Comparison of ENCODE assay signal across 24 cellular contexts in the genomic region with DNA sequence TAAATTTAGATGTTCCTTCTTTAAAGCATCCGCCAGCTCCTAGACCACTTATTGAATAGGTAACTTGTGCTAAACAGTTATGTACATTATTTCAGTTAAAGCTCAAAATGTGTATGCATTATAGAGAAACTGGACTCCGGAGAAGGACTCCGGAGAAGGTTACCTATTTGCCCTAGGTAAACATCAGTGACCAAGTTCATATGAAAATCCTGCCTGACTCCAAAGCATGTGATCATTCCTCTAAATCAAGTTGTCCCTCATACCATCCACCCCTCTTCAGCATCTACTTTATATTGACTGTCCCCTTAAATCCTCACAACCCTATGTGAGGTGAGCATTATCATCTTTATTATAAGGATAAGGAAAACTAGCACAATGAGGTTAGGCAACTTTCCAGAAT.
DNase-seq lines count a peak whose midpoint lies in the region; ATAC-seq, FAIRE-seq and TF ChIP-seq lines count a peak whose summit lies in the region.
"Had no signal": no experiment of that assay in that cellular context is flagged by ENCODE, and none has a peak within 500 bp of the region (broad histone marks: within the 10 kb centered on the region; RNA-seq: fewer than 3 reads in every experiment).

No MANE protein-coding gene starts in this region.

- H3K9me3 ChIP-seq in T-helper 17 cell (ENCODE audit: control insufficient read depth, low read length, poor library complexity, severe bottlenecking), result no peaks in the 10 kb centered on the region
- no peaks in the 10 kb centered on the region for H3K9me3 ChIP-seq in HepG2 (ENCODE audit: low read length)
- no peaks in the 10 kb centered on the region for H3K9me3 ChIP-seq in kidney (ENCODE audit: control insufficient read depth in 1 of 2, low read length in 2 of 2)
- H3K9me3 ChIP-seq: Caco-2 had no signal

- no peak for TF ChIP-seq POLR2A in HepG2 (IDR thresholded peaks at IDR 0.05; ENCODE audit: insufficient read depth in 1 of 2, low read depth in 2 of 2, low read length in 2 of 2)

- no peaks in the 10 kb centered on the region for H3K36me3 ChIP-seq in HepG2 (replicated peaks in 1 of 2; ENCODE audit: control insufficient read depth in 1 of 2, insufficient read depth in 2 of 2, low read length in 2 of 2)
- H3K36me3 ChIP-seq in kidney (ENCODE audit: control insufficient read depth in 1 of 2, insufficient read depth in 2 of 2, low read length in 2 of 2), result no peaks in the 10 kb centered on the region
- no peaks in the 10 kb centered on the region for H3K36me3 ChIP-seq in brain microvascular endothelial cell (replicated peaks)

- H3K4me2 ChIP-seq in HepG2 (ENCODE audit: low read depth, low read length), result no peak overlapping the region; the same call in 1 of the 2 replicates
- H3K4me2 ChIP-seq: BLaER1 had no signal

- ATAC-seq in activated CD4-positive, alpha-beta T cell treated with anti-CD3 and anti-CD28 coated beads for 36 hours, result no peak
- ATAC-seq in T-helper 17 cell (no peak), HepG2 (no peak), HG03108 (IDR thresholded peaks at IDR 0.05; ENCODE audit: unreplicated experiment) (no peak)
- ATAC-seq: CD8-positive, alpha-beta T cell; GM12878 had no signal

- peaks cover 5% of the 10 kb centered on the region; the same call in 1 of the 2 replicates for H4K20me1 ChIP-seq in HepG2 (ENCODE audit: insufficient read depth, low read length)

- peaks cover 2% of the 10 kb centered on the region for H3K36me3 Mint-ChIP-seq in activated CD4-positive, alpha-beta T cell treated with anti-CD3 and anti-CD28 coated beads for 36 hours (ENCODE audit: low read depth)
- no peaks in the 10 kb centered on the region for H3K36me3 Mint-ChIP-seq in T-helper 17 cell (ENCODE audit: low read depth)
- H3K36me3 Mint-ChIP-seq: CD4-positive, CD25-positive, alpha-beta regulatory T cell had no signal

- no peak for DNase-seq in activated CD4-positive, alpha-beta T cell treated with anti-CD3 and anti-CD28 coated beads for 36 hours
- no peak for DNase-seq in activated CD4-positive, alpha-beta T cell treated with anti-CD3 and anti-CD28 coated beads, Interleukin-2, amount 50 U/mL, for 4 hours
- DNase-seq in T-helper 17 cell, result no peak
- DNase-seq in HepG2 (ENCODE audit: low spot score), result no peak
- DNase-seq in kidney, result no peak
- no peak for DNase-seq in brain microvascular endothelial cell
- DNase-seq: Caco-2; CD4-positive, CD25-positive, alpha-beta regulatory T cell; CD8-positive, alpha-beta T cell; DMS153; DND-41; EL; GDM1; GM23248; H7; HCEC 1CT had no signal

- H3K79me2 ChIP-seq in HepG2 (ENCODE audit: insufficient read depth, low read length), result peaks cover 23% of the 10 kb centered on the region

- intact Hi-C loops in activated CD4-positive, alpha-beta T cell treated with anti-CD3 and anti-CD28 coated beads for 36 hours (cut with DNase I, micrococcal nuclease), result no loop called here
- intact Hi-C loops in HepG2 (cut with micrococcal nuclease; ENCODE audit: unreplicated experiment), result loop anchor here (1.0 kb wide), 1 partner anchor 63 kb away; no protein-coding TSS in a partner anchor
- intact Hi-C loops in kidney (cut with DNase I), result no loop called here

- no TSS peak for BruUV-seq in HepG2 (replicated peaks; lab: Mats Ljungman, UMichigan)

- H3K4me1 ChIP-seq in HepG2 (ENCODE audit: insufficient read depth, low read length), result peaks cover 31% of the 10 kb centered on the region
- H3K4me1 ChIP-seq in kidney (ENCODE audit: control insufficient read depth in 1 of 2, insufficient read depth in 1 of 2, low read depth in 1 of 2, low read length in 2 of 2), result peaks cover 10% of the 10 kb centered on the region in 2 donors
- H3K4me1 ChIP-seq: Caco-2 had no signal

- FAIRE-seq in HepG2 (lab: Jason Lieb, UNC), result peak; percentile 8
- FAIRE-seq in kidney (lab: Jason Lieb, UNC), result no peak
- FAIRE-seq: A204.1, GM12878, H1 had no signal

- H3K27me3 Mint-ChIP-seq in activated CD4-positive, alpha-beta T cell treated with anti-CD3 and anti-CD28 coated beads for 36 hours, result no peaks in the 10 kb centered on the region
- no peaks in the 10 kb centered on the region for H3K27me3 Mint-ChIP-seq in T-helper 17 cell
- H3K27me3 Mint-ChIP-seq: B cell; CD4-positive, CD25-positive, alpha-beta regulatory T cell had no signal

- H3K4me3 Mint-ChIP-seq in activated CD4-positive, alpha-beta T cell treated with anti-CD3 and anti-CD28 coated beads for 36 hours, result no peak overlapping the region
- no peak overlapping the region for H3K4me3 Mint-ChIP-seq in T-helper 17 cell
- H3K4me3 Mint-ChIP-seq: B cell; CD4-positive, CD25-positive, alpha-beta regulatory T cell; CD8-positive, alpha-beta T cell had no signal

- no peaks in the 10 kb centered on the region for H3K9me3 Mint-ChIP-seq in activated CD4-positive, alpha-beta T cell treated with anti-CD3 and anti-CD28 coated beads for 36 hours (ENCODE audit: low read depth)
- H3K9me3 Mint-ChIP-seq: CD4-positive, CD25-positive, alpha-beta regulatory T cell; CD8-positive, alpha-beta T cell had no signal

- POLR2A ChIA-PET in activated CD4-positive, alpha-beta T cell treated with anti-CD3 and anti-CD28 coated beads for 36 hours (lab: Charles Lee), result no interaction called here
- POLR2A ChIA-PET in HepG2 (lab: Yijun Ruan, JAX), result no interaction called here

- H3K4me3 ChIP-seq in HepG2 (replicated peaks in 1 of 3; ENCODE audit: insufficient read depth in 1 of 3, low read depth in 2 of 3, low read length in 3 of 3), result no peak overlapping the region
- H3K4me3 ChIP-seq in kidney (ENCODE audit: low read length in 2 of 2), result no peak overlapping the region
- no peak overlapping the region for H3K4me3 ChIP-seq in brain microvascular endothelial cell (ENCODE audit: low read depth, low read length)
- H3K4me3 ChIP-seq: BLaER1, GM12878, GM23248 had no signal

- 33% methylated on average over 3 of the region's 3 CpGs for WGBS in HepG2 (ENCODE audit: low lambda C conversion rate)

- TF ChIP-seq CTCF in HepG2 (CRISPR knock-in tag; IDR thresholded peaks at IDR 0.05) (no peak), kidney (IDR thresholded peaks at IDR 0.05; ENCODE audit: borderline replicate concordance, extremely low read depth, insufficient read depth) (no peak), brain microvascular endothelial cell (IDR thresholded peaks at IDR 0.05; ENCODE audit: low read depth, low read length, missing control alignments) (no peak)

- in situ Hi-C loops in HepG2 (cut with HindIII; ENCODE audit: extremely low pct_ligation_motif_present, low pct_unique_long_range_greater_than_20kb) (no loop called here), brain microvascular endothelial cell (cut with HindIII; ENCODE audit: low pct_ligation_motif_present, low sequenced_read_pairs) (no loop called here)

- no peak overlapping the region for H2AFZ ChIP-seq in HepG2 (ENCODE audit: low read length)
- H2AFZ ChIP-seq: GM23248 had no signal

- H3K27ac Mint-ChIP-seq in activated CD4-positive, alpha-beta T cell treated with anti-CD3 and anti-CD28 coated beads for 36 hours, result peak overlapping the region; percentile 17
- peak overlapping the region; percentile 21 for H3K27ac Mint-ChIP-seq in T-helper 17 cell
- H3K27ac Mint-ChIP-seq: B cell; CD8-positive, alpha-beta T cell had no signal

- H3K27me3 ChIP-seq in HepG2 (ENCODE audit: control insufficient read depth in 1 of 2, insufficient read depth in 2 of 2, low read length in 2 of 2), result no peaks in the 10 kb centered on the region
- H3K27me3 ChIP-seq in brain microvascular endothelial cell (replicated peaks), result no peaks in the 10 kb centered on the region
- H3K27me3 ChIP-seq: BLaER1 had no signal

- TF ChIP-seq EP300 in HepG2 (IDR thresholded peaks at IDR 0.05; ENCODE audit: low read depth in 2 of 2, low read length in 2 of 2), result no peak
- TF ChIP-seq EP300 in HepG2 (CRISPR knock-in tag; IDR thresholded peaks at IDR 0.05; ENCODE audit: borderline replicate concordance), result no peak

- no peak for TF ChIP-seq RAD21 in HepG2 (CRISPR knock-in tag; IDR thresholded peaks at IDR 0.05)

- peaks cover 39% of the 10 kb centered on the region for H3K4me1 Mint-ChIP-seq in activated CD4-positive, alpha-beta T cell treated with anti-CD3 and anti-CD28 coated beads for 36 hours
- peaks cover 39% of the 10 kb centered on the region for H3K4me1 Mint-ChIP-seq in T-helper 17 cell

- H3K9ac ChIP-seq in HepG2 (ENCODE audit: insufficient read depth, low read depth, low read length), result no peak overlapping the region
- H3K9ac ChIP-seq in kidney (ENCODE audit: low read length in 2 of 2), result no peak overlapping the region
- H3K9ac ChIP-seq: BLaER1, GM23248 had no signal

- H3K27ac ChIP-seq in HepG2 (ENCODE audit: extremely low read length, insufficient read depth, low read length) (no peak overlapping the region), kidney (ENCODE audit: low read depth in 2 of 2, low read length in 2 of 2) (no peak overlapping the region), brain microvascular endothelial cell (no peak overlapping the region)
- H3K27ac ChIP-seq: 22Rv1, BLaER1, C4-2B, GM23248 had no signal

- CTCF ChIA-PET in activated CD4-positive, alpha-beta T cell treated with anti-CD3 and anti-CD28 coated beads for 36 hours (lab: Charles Lee), result interaction anchor here (1.7 kb wide), 1 partner anchor 10 kb away, joined by 7 read pairs; no protein-coding TSS in a partner anchor
- CTCF ChIA-PET in HepG2 (lab: Yijun Ruan, JAX; ENCODE audit: low intra/inter-chr PET ratio, low total read pairs), result no interaction called here

TF ChIP-seq in HepG2, 621 proteins besides CTCF, POLR2A, EP300 and RAD21:
- TF ChIP-seq MAFK (conservative IDR thresholded peaks at IDR 0.05 in 1 of 2, IDR thresholded peaks at IDR 0.05 in 1 of 2; ENCODE audit: low read length in 2 of 2), result no peak
- no peak for TF ChIP-seq SP4 (CRISPR knock-in tag; IDR thresholded peaks at IDR 0.05)
- peak; percentile 55 for TF ChIP-seq FOXA3 (CRISPR knock-in tag; IDR thresholded peaks at IDR 0.05)
- no peak for TF ChIP-seq ATRX (CRISPR knock-in tag; IDR thresholded peaks at IDR 0.05; ENCODE audit: borderline replicate concordance)
- TF ChIP-seq NCOA5 (CRISPR knock-in tag; IDR thresholded peaks at IDR 0.05), result no peak
TF ChIP-seq in HepG2: peak in this region for 1.
